ENCODE assay signal across 1 cellular context in genomic region chr4:10182446-10183424, GRCh38.
TF ChIP-seq lines count a peak whose summit lies in the region.

No MANE protein-coding gene starts in this region.

TF ChIP-seq in IMR-90, 13 proteins besides CTCF, POLR2A, EP300 and RAD21:
- TF ChIP-seq SMC3 (IDR thresholded peaks at IDR 0.05; ENCODE audit: low read depth, low read length) (no peak), CEBPB (IDR thresholded peaks at IDR 0.05; ENCODE audit: low read depth, low read length) (no peak), USF2 (IDR thresholded peaks at IDR 0.05; ENCODE audit: low read depth, low read length) (no peak), CHD1 (IDR thresholded peaks at IDR 0.05; ENCODE audit: low read depth, low read length) (no peak), RFX5 (IDR thresholded peaks at IDR 0.05; ENCODE audit: low read depth, low read length) (no peak), MAZ (IDR thresholded peaks at IDR 0.05; ENCODE audit: borderline replicate concordance, low read depth, low read length) (no peak), RCOR1 (IDR thresholded peaks at IDR 0.05; ENCODE audit: insufficient replicate concordance, low read length) (no peak), NFE2L2 (IDR thresholded peaks at IDR 0.05; ENCODE audit: low read depth, low read length) (no peak), MXI1 (IDR thresholded peaks at IDR 0.05; ENCODE audit: borderline replicate concordance, low read depth, low read length) (no peak)
TF ChIP-seq in IMR-90: peak in this region for 0.
